8 cellular contexts compared by ENCODE assay signal in genomic region chr22:19853058-19853878, GRCh38. TPM values are rescaled to one million over a fixed set of nuclear protein-coding genes. Genes with fewer than 3 reads are reported as not detected.
DNase-seq lines count a peak whose midpoint lies in the region; ATAC-seq and TF ChIP-seq lines count a peak whose summit lies in the region.

No MANE protein-coding gene starts in this region.

- WGBS in sigmoid colon, 2 donors: 26 to 56% methylated on average over 11 of the region's 11 CpGs

- DNase-seq in GM12864 (ENCODE audit: low read depth) (no peak), SJSA1 (ENCODE audit: low read depth in 1 of 2, low spot score in 2 of 2) (no peak), fibroblast of villous mesenchyme (ENCODE audit: low read depth) (no peak), sigmoid colon (peak; percentile 64), cerebellum (ENCODE audit: low spot score) (no peak), omental fat pad (ENCODE audit: low spot score) (no peak), NCI-H1105 (lab: John Stamatoyannopoulos, UW) (no peak), ureter (ENCODE audit: low spot score) (no peak)

- H3K27me3 ChIP-seq in SJSA1 (replicated peaks) (no peaks in the 10 kb centered on the region), sigmoid colon (no peaks in the 10 kb centered on the region)

- TF ChIP-seq EP300 in sigmoid colon (IDR thresholded peaks at IDR 0.05): no peak

- peaks cover 69% of the 10 kb centered on the region for H3K36me3 ChIP-seq in SJSA1
- peaks cover 9 to 33% (median 18%) of the 10 kb centered on the region in 4 donors for H3K36me3 ChIP-seq in sigmoid colon

- no peak overlapping the region for H3K27ac ChIP-seq in SJSA1
- H3K27ac ChIP-seq in sigmoid colon: peak overlapping the region; percentile 95 to 97 (median 96)

- ATAC-seq in omental fat pad (ENCODE audit: low FRiP score): no peak

- TF ChIP-seq POLR2A in sigmoid colon (IDR thresholded peaks at IDR 0.05): no peak

- H3K4me1 ChIP-seq in SJSA1 (replicated peaks): peaks cover 33% of the 10 kb centered on the region
- H3K4me1 ChIP-seq in sigmoid colon: peaks cover 0 to 38% (median 27%) of the 10 kb centered on the region in 4 donors

- no peak for TF ChIP-seq CTCF in GM12864 (IDR thresholded peaks at IDR 0.05; ENCODE audit: low read depth, low read length, missing control alignments)
- no peak for TF ChIP-seq CTCF in fibroblast of villous mesenchyme (IDR thresholded peaks at IDR 0.05; ENCODE audit: insufficient read depth, low read depth, low read length)
- no peak for TF ChIP-seq CTCF in sigmoid colon (IDR thresholded peaks at IDR 0.05)
- TF ChIP-seq CTCF in omental fat pad (IDR thresholded peaks at IDR 0.05): no peak

- peak overlapping the region; percentile 99 for H3K4me3 ChIP-seq in GM12864 (ENCODE audit: low read depth, low read length)
- peak overlapping the region; percentile 83 for H3K4me3 ChIP-seq in SJSA1
- H3K4me3 ChIP-seq in fibroblast of villous mesenchyme (ENCODE audit: low read depth, low read length): peak overlapping the region; percentile 92
- peak overlapping the region; percentile 69 to 95 (median 77) for H3K4me3 ChIP-seq in sigmoid colon

- H3K9me3 ChIP-seq in SJSA1 (replicated peaks) (no peaks in the 10 kb centered on the region; the same call in none of the 2 replicates), sigmoid colon (no peaks in the 10 kb centered on the region)

- intact Hi-C loops in sigmoid colon (cut with DNase I): loop anchor here (10.0 kb wide), 2 partner anchors 282 to 408 kb away; partner anchors contain the start of genes C22orf39 and ZDHHC8

RNA-seq across cellular contexts. Expression of gene GNB1L, which starts 1.4 kb away (rescaled TPM):
- 12.2 and 17.7 TPM in 2 replicates for total RNA-seq in SJSA1 (2014; rRNA removed; shearing (Covaris generic))
- total RNA-seq in fibroblast of villous mesenchyme: 5.2 and 11.0 TPM in 2 replicates
- total RNA-seq in sigmoid colon: 10 to 100 TPM in 1 of 4 donors, 1 to 10 TPM in 3; 3.6 to 15.0 (median 5.3) TPM
- 1 to 10 TPM; 2.5 to 7.0 (median 3.0) TPM for polyA plus RNA-seq in sigmoid colon
- total RNA-seq in cerebellum: 4.9 TPM
- 1 to 10 TPM; 4.3 to 7.6 (median 6.1) TPM for total RNA-seq in omental fat pad
- 6.0 TPM for total RNA-seq in ureter

RNA-seq across cellular contexts. Expression of gene RTL10, which starts 1.4 kb away (rescaled TPM):
- 11.5 and 11.7 TPM in 2 replicates for total RNA-seq in SJSA1 (2014; rRNA removed; shearing (Covaris generic))
- total RNA-seq in fibroblast of villous mesenchyme (15.1 and 19.0 TPM in 2 replicates), sigmoid colon (10 to 100 TPM in 1 of 4 donors, 1 to 10 TPM in 3; 6.6 to 15.0 (median 8.7) TPM), cerebellum (17.5 TPM), omental fat pad (10 to 100 TPM in 3 of 4 donors, 1 to 10 TPM in 1; 7.6 to 12.6 (median 10.4) TPM), ureter (28.6 TPM)
- polyA plus RNA-seq in sigmoid colon: 1 to 10 TPM; 1.8 to 7.8 (median 2.8) TPM
